8 cellular contexts compared by ENCODE assay signal in genomic region chr4:48343035-48343434, GRCh38. TPM values are rescaled to one million over a fixed set of nuclear protein-coding genes. Genes with fewer than 3 reads are reported as not detected.
A peak's percentile ranks its signal among the peaks of the same experiment; 100 is the strongest.
DNase-seq lines count a peak whose midpoint lies in the region; ATAC-seq and TF ChIP-seq lines count a peak whose summit lies in the region.

No MANE protein-coding gene starts in this region.

- no peak for TF ChIP-seq CTCF in AG10803 (conservative IDR thresholded peaks at IDR 0.05; ENCODE audit: low read length)
- TF ChIP-seq CTCF in lower leg skin (IDR thresholded peaks at IDR 0.05): no peak

- WGBS in lower leg skin, 2 donors: 15 to 17% methylated on average over 3 of the region's 3 CpGs

- no peak for ATAC-seq in central memory CD8-positive, alpha-beta T cell (replicated peaks; ENCODE audit: extremely low read depth, poor library complexity, severe bottlenecking)
- ATAC-seq in naive thymus-derived CD8-positive, alpha-beta T cell: no peak
- no peak for ATAC-seq in HG03439 (IDR thresholded peaks at IDR 0.05; ENCODE audit: unreplicated experiment)

- peak overlapping the region; percentile 90 for H3K4me3 Mint-ChIP-seq in central memory CD8-positive, alpha-beta T cell
- H3K4me3 Mint-ChIP-seq in naive thymus-derived CD8-positive, alpha-beta T cell: peak overlapping the region; percentile 91 to 99 (median 97)

- H3K4me3 ChIP-seq in AG10803 (ENCODE audit: low read length) (peak overlapping the region; percentile 84), lower leg skin (ENCODE audit: low read depth, poor library complexity, severe bottlenecking) (no peak overlapping the region)

- peak overlapping the region; percentile 81 for H3K27ac ChIP-seq in KOPT-K1 (ENCODE audit: low read depth, low read length, poor library complexity, severe bottlenecking)

- POLR2A ChIA-PET in naive thymus-derived CD8-positive, alpha-beta T cell (lab: Charles Lee): interaction anchor here (0.5 to 1.5 kb wide), 4 partner anchors 27 to 437 kb away, joined by 3 read pairs; partner anchors contain the start of gene FRYL

- no peaks in the 10 kb centered on the region for H3K9me3 ChIP-seq in KOPT-K1 (ENCODE audit: insufficient read depth, low read length, poor library complexity, severe bottlenecking)

- H3K36me3 ChIP-seq in KOPT-K1 (ENCODE audit: insufficient read depth, low read length): no peaks in the 10 kb centered on the region

- H3K27ac Mint-ChIP-seq in central memory CD8-positive, alpha-beta T cell (ENCODE audit: low read depth): peak overlapping the region; percentile 93
- peak overlapping the region in 8 of 10 donors; percentile 1 to 97 (median 70) for H3K27ac Mint-ChIP-seq in naive thymus-derived CD8-positive, alpha-beta T cell

- H3K9me3 Mint-ChIP-seq in central memory CD8-positive, alpha-beta T cell: no peaks in the 10 kb centered on the region
- H3K9me3 Mint-ChIP-seq in naive thymus-derived CD8-positive, alpha-beta T cell: no peaks in the 10 kb centered on the region

- H3K27me3 Mint-ChIP-seq in central memory CD8-positive, alpha-beta T cell: no peaks in the 10 kb centered on the region
- H3K27me3 Mint-ChIP-seq in naive thymus-derived CD8-positive, alpha-beta T cell: no peaks in the 10 kb centered on the region

- H3K4me1 Mint-ChIP-seq in central memory CD8-positive, alpha-beta T cell: peaks cover 62% of the 10 kb centered on the region
- H3K4me1 Mint-ChIP-seq in naive thymus-derived CD8-positive, alpha-beta T cell: peaks cover 28 to 69% (median 58%) of the 10 kb centered on the region in 4 donors

- H3K36me3 Mint-ChIP-seq in central memory CD8-positive, alpha-beta T cell (ENCODE audit: insufficient read depth): peaks cover 9% of the 10 kb centered on the region
- H3K36me3 Mint-ChIP-seq in naive thymus-derived CD8-positive, alpha-beta T cell: peaks cover 0 to 3% (median 2%) of the 10 kb centered on the region in 3 donors

- intact Hi-C loops in lower leg skin (cut with DNase I; ENCODE audit: low total_unique reads): no loop called here

- no peak for DNase-seq in AG10803 (ENCODE audit: low read depth)
- DNase-seq in central memory CD8-positive, alpha-beta T cell (ENCODE audit: low spot score in 2 of 2): no peak
- DNase-seq in naive thymus-derived CD8-positive, alpha-beta T cell: no peak
- DNase-seq in GDM1 (lab: John Stamatoyannopoulos, UW): no peak
- no peak for DNase-seq in lower leg skin (ENCODE audit: low spot score in 2 of 2)
- no peak for DNase-seq in NCI-H2081 treated with DMSO at 0.1 percent for 48 hours (lab: John Stamatoyannopoulos, UW)

- no peak for TF ChIP-seq POLR2A in lower leg skin (IDR thresholded peaks at IDR 0.05)

RNA-seq across cellular contexts. Expression of gene SLAIN2, which starts 1.7 kb away (rescaled TPM):
- total RNA-seq in naive thymus-derived CD8-positive, alpha-beta T cell: 100 to 1,000 TPM in 1 of 2 experiments, 10 to 100 TPM in 1; 98.3 to 109 TPM
- polyA plus RNA-seq in naive thymus-derived CD8-positive, alpha-beta T cell: 10 to 100 TPM; 25.9 to 39.3 (median 33.6) TPM
- total RNA-seq in lower leg skin: 100 to 1,000 TPM in 1 of 4 donors, 10 to 100 TPM in 3; 75.4 to 201 (median 88.6) TPM
